13 cellular contexts compared by ENCODE assay signal in genomic region chr5:7873216-7873615, GRCh38. TPM values are rescaled to one million over a fixed set of nuclear protein-coding genes. Genes with fewer than 3 reads are reported as not detected.
DNase-seq lines count a peak whose midpoint lies in the region; ATAC-seq and TF ChIP-seq lines count a peak whose summit lies in the region.
"Had no signal": no experiment of that assay in that cellular context is flagged by ENCODE, and none has a peak within 500 bp of the region (broad histone marks: within the 10 kb centered on the region; RNA-seq: fewer than 3 reads in every experiment).

No MANE protein-coding gene starts in this region.

- H3K27me3 Mint-ChIP-seq in CD4-positive, CD25-positive, alpha-beta regulatory T cell = no peaks in the 10 kb centered on the region
- no peaks in the 10 kb centered on the region for H3K27me3 Mint-ChIP-seq in activated B cell treated with CpG ODN at 0.5 μM for 24 hours
- no peaks in the 10 kb centered on the region for H3K27me3 Mint-ChIP-seq in effector memory CD8-positive, alpha-beta T cell

- intact Hi-C loops in activated B cell treated with CpG ODN at 0.5 μM for 24 hours (cut with micrococcal nuclease) (no loop called here), ovary (cut with DNase I) (no loop called here)

- peaks cover 70% of the 10 kb centered on the region for H4K20me1 ChIP-seq in smooth muscle cell (ENCODE audit: low read depth)

- DNase-seq in CD4-positive, CD25-positive, alpha-beta regulatory T cell = peak in 1 of 3 donors; percentile 76
- DNase-seq in activated B cell treated with CpG ODN at 0.5 μM for 24 hours = no peak
- DNase-seq in effector memory CD8-positive, alpha-beta T cell = peak; percentile 4 to 6 (median 6)
- no peak for DNase-seq in superior temporal gyrus (ENCODE audit: extremely low spot score)
- no peak for DNase-seq in NCI-H1048 (lab: John Stamatoyannopoulos, UW)
- DNase-seq in ovary = no peak
- no peak for DNase-seq in smooth muscle cell (lab: John Stamatoyannopoulos, UW; ENCODE audit: unreplicated experiment)
- DNase-seq: activated gamma-delta T cell treated with Interleukin-2 at 50 U/mL for 16 hours, kidney glomerular epithelial cell, NCI-H1092 had no signal

- no peak for ATAC-seq in CD4-positive, CD25-positive, alpha-beta regulatory T cell (ENCODE audit: low read depth in 2 of 2)
- ATAC-seq in GM18867 (IDR thresholded peaks at IDR 0.05; ENCODE audit: unreplicated experiment) = peak; percentile 19
- ATAC-seq in activated B cell treated with CpG ODN at 0.5 μM for 24 hours (ENCODE audit: low read depth) = no peak
- ATAC-seq in effector memory CD8-positive, alpha-beta T cell (replicated peaks) = peak; percentile 6

- H3K4me1 Mint-ChIP-seq in CD4-positive, CD25-positive, alpha-beta regulatory T cell = peaks cover 39 to 77% (median 62%) of the 10 kb centered on the region in 4 donors
- peaks cover 46% of the 10 kb centered on the region for H3K4me1 Mint-ChIP-seq in activated B cell treated with CpG ODN at 0.5 μM for 24 hours
- H3K4me1 Mint-ChIP-seq in effector memory CD8-positive, alpha-beta T cell (ENCODE audit: low read depth in 2 of 2) = peaks cover 48 to 69% of the 10 kb centered on the region in 2 donors

- peak overlapping the region; percentile 82 for H3K27ac ChIP-seq in CD4-positive, CD25-positive, alpha-beta regulatory T cell (ENCODE audit: insufficient read depth, low read length, poor library complexity, severe bottlenecking)
- H3K27ac ChIP-seq in ovary = no peak overlapping the region
- H3K27ac ChIP-seq in smooth muscle cell (ENCODE audit: low read depth) = no peak overlapping the region
- H3K27ac ChIP-seq: prostate gland, SJSA1 had no signal

- no peak overlapping the region for H3K4me2 ChIP-seq in smooth muscle cell

- H2AFZ ChIP-seq in smooth muscle cell (ENCODE audit: low read depth) = no peak overlapping the region

- peak overlapping the region; percentile 90 to 98 (median 91) for H3K27ac Mint-ChIP-seq in CD4-positive, CD25-positive, alpha-beta regulatory T cell
- H3K27ac Mint-ChIP-seq in activated B cell treated with CpG ODN at 0.5 μM for 24 hours = peak overlapping the region; percentile 20
- peak overlapping the region; percentile 68 to 92 for H3K27ac Mint-ChIP-seq in effector memory CD8-positive, alpha-beta T cell

- CTCF ChIA-PET in activated B cell treated with CpG ODN at 0.5 μM for 24 hours (lab: Charles Lee) = interaction anchor here (2.8 kb wide), 1 partner anchor 14 kb away, joined by 9 read pairs; no protein-coding TSS in a partner anchor

- POLR2A ChIA-PET in activated B cell treated with CpG ODN at 0.5 μM for 24 hours (lab: Charles Lee) = no interaction called here

- H3K27me3 ChIP-seq in CD4-positive, CD25-positive, alpha-beta regulatory T cell (ENCODE audit: control insufficient read depth, insufficient read depth, low read length) = no peaks in the 10 kb centered on the region
- H3K27me3 ChIP-seq in ovary (no peaks in the 10 kb centered on the region), smooth muscle cell (ENCODE audit: low read depth) (no peaks in the 10 kb centered on the region)
- H3K27me3 ChIP-seq: SJSA1 had no signal

- H3K36me3 Mint-ChIP-seq in CD4-positive, CD25-positive, alpha-beta regulatory T cell = peaks cover 31% of the 10 kb centered on the region
- H3K36me3 Mint-ChIP-seq in activated B cell treated with CpG ODN at 0.5 μM for 24 hours (ENCODE audit: low read depth) = peaks cover 72% of the 10 kb centered on the region
- H3K36me3 Mint-ChIP-seq in effector memory CD8-positive, alpha-beta T cell (ENCODE audit: insufficient read depth) = peaks cover 39% of the 10 kb centered on the region

- peaks cover 37% of the 10 kb centered on the region for H3K36me3 ChIP-seq in CD4-positive, CD25-positive, alpha-beta regulatory T cell (ENCODE audit: control insufficient read depth, insufficient read depth, low read length)
- H3K36me3 ChIP-seq in ovary (no peaks in the 10 kb centered on the region), smooth muscle cell (ENCODE audit: low read depth) (peaks cover 11% of the 10 kb centered on the region)
- H3K36me3 ChIP-seq: prostate gland had no signal

- H3K4me3 Mint-ChIP-seq in CD4-positive, CD25-positive, alpha-beta regulatory T cell = peak overlapping the region; percentile 79 to 95 (median 87)
- peak overlapping the region; percentile 13 for H3K4me3 Mint-ChIP-seq in activated B cell treated with CpG ODN at 0.5 μM for 24 hours
- peak overlapping the region; percentile 52 to 74 for H3K4me3 Mint-ChIP-seq in effector memory CD8-positive, alpha-beta T cell

- no peak for TF ChIP-seq EP300 in ovary (IDR thresholded peaks at IDR 0.05)

- no peaks in the 10 kb centered on the region for H3K9me3 Mint-ChIP-seq in CD4-positive, CD25-positive, alpha-beta regulatory T cell
- H3K9me3 Mint-ChIP-seq in activated B cell treated with CpG ODN at 0.5 μM for 24 hours = no peaks in the 10 kb centered on the region
- H3K9me3 Mint-ChIP-seq in effector memory CD8-positive, alpha-beta T cell = no peaks in the 10 kb centered on the region

- TF ChIP-seq POLR2A in ovary (IDR thresholded peaks at IDR 0.05) = no peak

- H3K9me3 ChIP-seq in CD4-positive, CD25-positive, alpha-beta regulatory T cell (ENCODE audit: control insufficient read depth in 2 of 2, low read length in 2 of 2) = no peaks in the 10 kb centered on the region
- H3K9me3 ChIP-seq in ovary = no peaks in the 10 kb centered on the region
- no peaks in the 10 kb centered on the region for H3K9me3 ChIP-seq in smooth muscle cell (replicated peaks; ENCODE audit: low read depth)
- H3K9me3 ChIP-seq: prostate gland, SJSA1 had no signal

- peaks cover 69% of the 10 kb centered on the region for H3K4me1 ChIP-seq in CD4-positive, CD25-positive, alpha-beta regulatory T cell (ENCODE audit: control insufficient read depth, insufficient read depth, low read length, poor library complexity, severe bottlenecking)
- H3K4me1 ChIP-seq in ovary (ENCODE audit: insufficient read depth) (peaks cover 5% of the 10 kb centered on the region), smooth muscle cell (ENCODE audit: low read depth) (peaks cover 10% of the 10 kb centered on the region)

- no peak overlapping the region for H3K9ac ChIP-seq in smooth muscle cell (ENCODE audit: low read depth)

- peaks cover 75% of the 10 kb centered on the region for H3K79me2 ChIP-seq in smooth muscle cell (ENCODE audit: low read depth)

- peaks cover 3% of the 10 kb centered on the region for H3F3A ChIP-seq in smooth muscle cell (ENCODE audit: low read depth)

- TF ChIP-seq CTCF in activated B cell treated with CpG ODN at 0.5 μM for 24 hours (IDR thresholded peaks at IDR 0.05) (no peak), ovary (IDR thresholded peaks at IDR 0.05) (no peak), smooth muscle cell (IDR thresholded peaks at IDR 0.05; ENCODE audit: borderline replicate concordance, insufficient read depth, poor library complexity, severe bottlenecking) (no peak)

- WGBS in ovary, 3 donors = 88 to 94% (median 91%) methylated on average over 9 of the region's 9 CpGs
- WGBS in smooth muscle cell (ENCODE audit: low lambda C conversion rate) = 93% methylated on average over 9 of the region's 9 CpGs

- peak overlapping the region; percentile 95 for H3K4me3 ChIP-seq in CD4-positive, CD25-positive, alpha-beta regulatory T cell (ENCODE audit: low read depth, low read length)
- H3K4me3 ChIP-seq in ovary (no peak overlapping the region), smooth muscle cell (no peak overlapping the region)
- H3K4me3 ChIP-seq: prostate gland, SJSA1 had no signal

RNA-seq across cellular contexts. Expression of gene MTRR, which starts 4.3 kb away (rescaled TPM):
- 101 TPM for total RNA-seq in CD4-positive, CD25-positive, alpha-beta regulatory T cell
- 10 to 100 TPM; 39.1 to 73.5 (median 52.9) TPM for polyA plus RNA-seq in CD4-positive, CD25-positive, alpha-beta regulatory T cell
- total RNA-seq in activated B cell treated with CpG ODN at 0.5 μM for 24 hours (54.8 and 70.7 TPM in 2 replicates), ovary (10 to 100 TPM; 21.8 to 65.9 (median 42.9) TPM), smooth muscle cell (23.7 and 24.5 TPM in 2 replicates)
- polyA plus RNA-seq in ovary (10 to 100 TPM; 23.6 to 31.1 TPM), smooth muscle cell (16.2 and 18.3 TPM in 2 replicates)

RNA-seq across cellular contexts. Expression of gene FASTKD3, which starts 4.4 kb away (rescaled TPM):
- total RNA-seq in CD4-positive, CD25-positive, alpha-beta regulatory T cell = 7.0 TPM
- polyA plus RNA-seq in CD4-positive, CD25-positive, alpha-beta regulatory T cell = 10 to 100 TPM; 11.5 to 16.8 (median 15.6) TPM
- total RNA-seq in activated B cell treated with CpG ODN at 0.5 μM for 24 hours = 12.1 and 16.0 TPM in 2 replicates
- total RNA-seq in ovary = 10 to 100 TPM in 1 of 7 donors, 1 to 10 TPM in 6; 4.9 to 10.8 (median 7.2) TPM
- polyA plus RNA-seq in ovary = 10 to 100 TPM in 1 of 2 donors, 1 to 10 TPM in 1; 9.3 to 11.6 TPM
- 16.5 and 18.0 TPM in 2 replicates for total RNA-seq in smooth muscle cell
- 4.6 and 12.6 TPM in 2 replicates for polyA plus RNA-seq in smooth muscle cell

RNA-seq across cellular contexts. Expression of gene CFAP90, which starts 22.3 kb away (rescaled TPM):
- not detected for total RNA-seq in CD4-positive, CD25-positive, alpha-beta regulatory T cell
- not detected for polyA plus RNA-seq in CD4-positive, CD25-positive, alpha-beta regulatory T cell
- total RNA-seq in activated B cell treated with CpG ODN at 0.5 μM for 24 hours (not detected in 2 replicates), ovary (10 to 100 TPM in 1 of 7 donors, 1 to 10 TPM in 3, under 1 TPM in 3; 0.66 to 41.2 (median 1.2) TPM), smooth muscle cell (0.22 TPM in 1 of 2 replicates, not detected in the other)
- polyA plus RNA-seq in ovary (1 to 10 TPM in 1 of 2 donors, under 1 TPM in 1; 0.67 to 1.0 TPM), smooth muscle cell (0.82 and 1.1 TPM in 2 replicates)
- total RNA-seq: SJSA1 had no signal

Comparison
In these comparisons a context has a peak if more than half of its experiments do, and no peak if none do; other contexts are left out.
1. ATAC-seq: peak in GM18867 (single experiment) and effector memory CD8-positive, alpha-beta T cell (single experiment); none in CD4-positive, CD25-positive, alpha-beta regulatory T cell (0 of 2) and activated B cell treated with CpG ODN at 0.5 μM for 24 hours (single experiment).
2. DNase-seq: peak in effector memory CD8-positive, alpha-beta T cell (3 of 3); none in activated B cell treated with CpG ODN at 0.5 μM for 24 hours (single experiment), superior temporal gyrus (single experiment), NCI-H1048 (single experiment), ovary (0 of 5) and smooth muscle cell (single experiment).
3. H3K27ac Mint-ChIP-seq: peak in every context shown above with its lines; median percentile 91 in CD4-positive, CD25-positive, alpha-beta regulatory T cell; 80 in effector memory CD8-positive, alpha-beta T cell; 20 in activated B cell treated with CpG ODN at 0.5 μM for 24 hours.
4. H3K4me3 Mint-ChIP-seq: peak in every context shown above with its lines; median percentile 87 in CD4-positive, CD25-positive, alpha-beta regulatory T cell; 63 in effector memory CD8-positive, alpha-beta T cell; 13 in activated B cell treated with CpG ODN at 0.5 μM for 24 hours.